In the genomic region with DNA sequence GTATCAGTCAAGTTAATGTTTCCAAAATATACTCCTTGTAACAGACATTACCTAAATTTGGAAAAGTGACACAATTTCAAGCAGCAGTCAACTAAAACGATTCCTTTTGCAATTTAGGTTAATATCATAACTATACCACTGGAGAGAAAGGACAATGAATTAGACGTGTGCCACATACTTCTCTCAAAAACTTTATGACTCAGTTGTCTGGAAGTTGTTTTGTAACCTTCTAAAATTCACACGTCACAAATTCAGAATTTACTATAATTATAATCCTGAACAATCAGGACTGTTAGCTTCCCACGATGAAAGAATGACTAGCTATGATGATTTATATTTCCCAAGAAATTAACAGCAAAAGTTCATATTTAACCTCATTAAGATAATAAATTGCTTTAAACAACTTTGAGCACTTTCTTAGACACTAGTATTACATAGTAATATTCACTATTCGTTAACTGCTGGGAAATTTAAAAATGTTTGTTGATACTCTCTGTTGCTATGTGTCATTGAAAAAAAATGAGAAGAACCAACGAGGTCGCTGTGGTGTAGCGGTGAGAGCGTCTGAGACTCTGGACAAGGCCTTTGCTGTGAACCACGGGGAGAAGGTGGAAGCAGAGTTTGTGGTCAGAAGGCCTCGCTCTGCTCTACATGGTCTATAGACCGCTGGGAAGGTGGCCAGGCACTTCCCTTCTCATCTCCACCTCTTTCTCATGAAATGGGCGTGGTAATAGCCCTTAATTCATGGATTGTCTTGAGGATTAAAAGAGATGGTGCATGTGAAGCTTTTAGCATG, we compare ENCODE assay signal across 13 cellular contexts. TPM values are rescaled to one million over a fixed set of nuclear protein-coding genes. Genes with fewer than 3 reads are reported as not detected.
A peak's percentile ranks its signal among the peaks of the same experiment; 100 is the strongest.
DNase-seq lines count a peak whose midpoint lies in the region; ATAC-seq lines count a peak whose summit lies in the region.
"Had no signal": no experiment of that assay in that cellular context is flagged by ENCODE, and none has a peak within 500 bp of the region (broad histone marks: within the 10 kb centered on the region; RNA-seq: fewer than 3 reads in every experiment).

No MANE protein-coding gene starts in this region.

- no peak overlapping the region for H3K4me3 Mint-ChIP-seq in activated T-helper 1 cell treated with anti-CD3 and anti-CD28 coated beads, Interleukin-12 subunit alpha, Interleukin-12 subunit beta, Interleukin-2, Interleukin-4 antibody, amounts not matched to agents 30 ng/mL and 10 ng/mL and 1 ng/mL, durations not matched to agents 14 hours and 24 hours and 36 hours
- H3K4me3 Mint-ChIP-seq in immature natural killer cell: peak overlapping the region; percentile 18 to 65 (median 29)
- no peak overlapping the region for H3K4me3 Mint-ChIP-seq in stimulated activated naive B cell treated with anti-CD40 and anti-IgM and Interleukin-4, amounts not matched to agents 10 μg/mL and 1 μg/mL and 100 μg/mL, for 72 hours
- H3K4me3 Mint-ChIP-seq: activated CD4-positive, alpha-beta T cell treated with anti-CD3 and anti-CD28 coated beads, Interleukin-2, amount 10 ng/mL, durations not matched to agents 7 days and 5 days had no signal

- DNase-seq in A172 (ENCODE audit: low spot score) (peak; percentile 56), GM03348 (ENCODE audit: low spot score) (peak; percentile 44), immature natural killer cell (peak; percentile 60 to 65 (median 64)), NCI-H82 (lab: John Stamatoyannopoulos, UW) (no peak), NCI-H748 treated with DMSO at 0.1 percent for 48 hours (lab: John Stamatoyannopoulos, UW) (no peak), HUDEP-2 (lab: John Stamatoyannopoulos, UW; ENCODE audit: unreplicated experiment in 76 of 76) (no peak)
- no peak for DNase-seq in activated T-helper 1 cell treated with anti-CD3 and anti-CD28 coated beads, Interleukin-12 subunit alpha, Interleukin-12 subunit beta, Interleukin-2, Interleukin-4 antibody, amounts not matched to agents 30 ng/mL and 10 ng/mL and 1 ng/mL, durations not matched to agents 14 hours and 24 hours and 36 hours (ENCODE audit: low spot score)
- DNase-seq in stimulated activated naive B cell treated with anti-CD40 and anti-IgM and Interleukin-4, amounts not matched to agents 10 μg/mL and 1 μg/mL and 100 μg/mL, for 72 hours: no peak
- DNase-seq: activated CD4-positive, alpha-beta T cell treated with anti-CD3 and anti-CD28 coated beads, Interleukin-2, amount 10 ng/mL, durations not matched to agents 7 days and 5 days; left cardiac atrium; NCI-H1092 treated with DMSO at 0.1 percent for 48 hours; NCI-H524 treated with DMSO at 0.1 percent for 48 hours had no signal

- no peak for ATAC-seq in stimulated activated naive B cell treated with anti-CD40 and anti-IgM and Interleukin-4, amounts not matched to agents 10 μg/mL and 1 μg/mL and 100 μg/mL, for 72 hours (replicated peaks)
- ATAC-seq: esophagus mucosa, left cardiac atrium had no signal

- intact Hi-C loops in activated T-helper 1 cell treated with anti-CD3 and anti-CD28 coated beads, Interleukin-12 subunit alpha, Interleukin-12 subunit beta, Interleukin-2, Interleukin-4 antibody, amounts not matched to agents 30 ng/mL and 10 ng/mL and 1 ng/mL, durations not matched to agents 14 hours and 24 hours and 36 hours (cut with micrococcal nuclease): no loop called here

- peaks cover 53% of the 10 kb centered on the region for H3K4me1 Mint-ChIP-seq in activated T-helper 1 cell treated with anti-CD3 and anti-CD28 coated beads, Interleukin-12 subunit alpha, Interleukin-12 subunit beta, Interleukin-2, Interleukin-4 antibody, amounts not matched to agents 30 ng/mL and 10 ng/mL and 1 ng/mL, durations not matched to agents 14 hours and 24 hours and 36 hours (ENCODE audit: low read depth)
- H3K4me1 Mint-ChIP-seq in immature natural killer cell: peaks cover 18 to 34% of the 10 kb centered on the region in 2 donors
- peaks cover 8 to 32% of the 10 kb centered on the region in 2 donors for H3K4me1 Mint-ChIP-seq in stimulated activated naive B cell treated with anti-CD40 and anti-IgM and Interleukin-4, amounts not matched to agents 10 μg/mL and 1 μg/mL and 100 μg/mL, for 72 hours

- H3K27ac Mint-ChIP-seq in activated T-helper 1 cell treated with anti-CD3 and anti-CD28 coated beads, Interleukin-12 subunit alpha, Interleukin-12 subunit beta, Interleukin-2, Interleukin-4 antibody, amounts not matched to agents 30 ng/mL and 10 ng/mL and 1 ng/mL, durations not matched to agents 14 hours and 24 hours and 36 hours: peak overlapping the region; percentile 42
- peak overlapping the region; percentile 21 to 86 (median 77) for H3K27ac Mint-ChIP-seq in immature natural killer cell
- no peak overlapping the region for H3K27ac Mint-ChIP-seq in stimulated activated naive B cell treated with anti-CD40 and anti-IgM and Interleukin-4, amounts not matched to agents 10 μg/mL and 1 μg/mL and 100 μg/mL, for 72 hours

- no peaks in the 10 kb centered on the region for H3K27me3 Mint-ChIP-seq in activated T-helper 1 cell treated with anti-CD3 and anti-CD28 coated beads, Interleukin-12 subunit alpha, Interleukin-12 subunit beta, Interleukin-2, Interleukin-4 antibody, amounts not matched to agents 30 ng/mL and 10 ng/mL and 1 ng/mL, durations not matched to agents 14 hours and 24 hours and 36 hours (ENCODE audit: insufficient read depth)
- peaks cover 2% of the 10 kb centered on the region in 3 donors for H3K27me3 Mint-ChIP-seq in immature natural killer cell (ENCODE audit: low read depth in 3 of 3)
- no peaks in the 10 kb centered on the region for H3K27me3 Mint-ChIP-seq in stimulated activated naive B cell treated with anti-CD40 and anti-IgM and Interleukin-4, amounts not matched to agents 10 μg/mL and 1 μg/mL and 100 μg/mL, for 72 hours
- H3K27me3 Mint-ChIP-seq: activated CD4-positive, alpha-beta T cell treated with anti-CD3 and anti-CD28 coated beads, Interleukin-2, amount 10 ng/mL, durations not matched to agents 7 days and 5 days had no signal

- H3K36me3 Mint-ChIP-seq in activated T-helper 1 cell treated with anti-CD3 and anti-CD28 coated beads, Interleukin-12 subunit alpha, Interleukin-12 subunit beta, Interleukin-2, Interleukin-4 antibody, amounts not matched to agents 30 ng/mL and 10 ng/mL and 1 ng/mL, durations not matched to agents 14 hours and 24 hours and 36 hours (ENCODE audit: low read depth): peaks cover 28% of the 10 kb centered on the region
- H3K36me3 Mint-ChIP-seq in immature natural killer cell: peaks cover 3 to 8% (median 7%) of the 10 kb centered on the region in 3 donors
- peaks cover 26 to 48% of the 10 kb centered on the region in 2 donors for H3K36me3 Mint-ChIP-seq in stimulated activated naive B cell treated with anti-CD40 and anti-IgM and Interleukin-4, amounts not matched to agents 10 μg/mL and 1 μg/mL and 100 μg/mL, for 72 hours

- H3K9me3 Mint-ChIP-seq in activated T-helper 1 cell treated with anti-CD3 and anti-CD28 coated beads, Interleukin-12 subunit alpha, Interleukin-12 subunit beta, Interleukin-2, Interleukin-4 antibody, amounts not matched to agents 30 ng/mL and 10 ng/mL and 1 ng/mL, durations not matched to agents 14 hours and 24 hours and 36 hours: peaks cover 7% of the 10 kb centered on the region
- H3K9me3 Mint-ChIP-seq in immature natural killer cell: no peaks in the 10 kb centered on the region
- H3K9me3 Mint-ChIP-seq in stimulated activated naive B cell treated with anti-CD40 and anti-IgM and Interleukin-4, amounts not matched to agents 10 μg/mL and 1 μg/mL and 100 μg/mL, for 72 hours: peaks cover 2 to 3% of the 10 kb centered on the region in 2 donors

RNA-seq across cellular contexts. Expression of a gene that starts 27.9 kb away (rescaled TPM):
- 1.6 and 2.1 TPM in 2 replicates for total RNA-seq in A172 (2014; rRNA removed; shearing (Covaris generic))
- total RNA-seq in activated T-helper 1 cell treated with anti-CD3 and anti-CD28 coated beads, Interleukin-12 subunit alpha, Interleukin-12 subunit beta, Interleukin-2, Interleukin-4 antibody, amounts not matched to agents 30 ng/mL and 10 ng/mL and 1 ng/mL, durations not matched to agents 14 hours and 24 hours and 36 hours: 89.8 and 94.9 TPM in 2 replicates
- 1 to 10 TPM; 4.4 to 7.4 (median 7.2) TPM for polyA plus RNA-seq in immature natural killer cell

Comparison
In these comparisons a context has a peak if more than half of its experiments do, and no peak if none do; other contexts are left out.
1. DNase-seq: peak in A172 (single experiment), GM03348 (single experiment) and immature natural killer cell (3 of 3); none in activated T-helper 1 cell treated with anti-CD3 and anti-CD28 coated beads, Interleukin-12 subunit alpha, Interleukin-12 subunit beta, Interleukin-2, Interleukin-4 antibody, amounts not matched to agents 30 ng/mL and 10 ng/mL and 1 ng/mL, durations not matched to agents 14 hours and 24 hours and 36 hours (single experiment), NCI-H82 (single experiment), stimulated activated naive B cell treated with anti-CD40 and anti-IgM and Interleukin-4, amounts not matched to agents 10 μg/mL and 1 μg/mL and 100 μg/mL, for 72 hours (single experiment), NCI-H748 treated with DMSO at 0.1 percent for 48 hours (single experiment) and HUDEP-2 (0 of 76).
2. H3K4me3 Mint-ChIP-seq: peak in immature natural killer cell (5 of 5); none in activated T-helper 1 cell treated with anti-CD3 and anti-CD28 coated beads, Interleukin-12 subunit alpha, Interleukin-12 subunit beta, Interleukin-2, Interleukin-4 antibody, amounts not matched to agents 30 ng/mL and 10 ng/mL and 1 ng/mL, durations not matched to agents 14 hours and 24 hours and 36 hours (single experiment) and stimulated activated naive B cell treated with anti-CD40 and anti-IgM and Interleukin-4, amounts not matched to agents 10 μg/mL and 1 μg/mL and 100 μg/mL, for 72 hours (0 of 2).
3. RNA of a gene that starts 27.9 kb away (total RNA-seq): 89.8 to 94.9 TPM in activated T-helper 1 cell treated with anti-CD3 and anti-CD28 coated beads, Interleukin-12 subunit alpha, Interleukin-12 subunit beta, Interleukin-2, Interleukin-4 antibody, amounts not matched to agents 30 ng/mL and 10 ng/mL and 1 ng/mL, durations not matched to agents 14 hours and 24 hours and 36 hours; 1.6 to 2.1 TPM in A172; every median in the first group is over 10 times any median in the second.